20 cellular contexts compared by ENCODE assay signal in the genomic region with DNA sequence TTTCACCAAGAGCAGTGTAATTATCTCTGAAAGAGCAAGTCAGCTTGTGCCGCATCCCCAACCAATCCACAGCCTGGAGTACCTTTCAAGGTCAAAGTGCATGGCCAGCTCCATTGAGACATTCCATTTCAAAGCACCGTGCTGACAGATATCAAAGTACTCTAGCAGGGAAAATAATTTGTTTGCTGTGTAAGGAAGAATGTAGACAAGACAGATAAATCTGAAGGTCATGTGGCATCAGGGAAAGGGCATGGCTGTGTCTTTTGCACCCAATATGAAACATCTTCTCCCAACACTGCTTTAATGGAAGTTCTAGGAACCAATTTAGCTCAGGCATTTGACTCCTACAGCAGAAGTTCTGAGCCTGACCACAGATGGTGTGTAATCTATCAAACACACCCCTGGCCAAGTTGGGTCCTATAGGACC.
"Had no signal": no experiment of that assay in that cellular context is flagged by ENCODE, and none has a peak within 500 bp of the region (broad histone marks: within the 10 kb centered on the region; RNA-seq: fewer than 3 reads in every experiment).

No MANE protein-coding gene starts in this region.

- FAIRE-seq: islet of Langerhans, pancreas had no signal

- H3K27me3 Mint-ChIP-seq: activated naive CD8-positive, alpha-beta T cell treated with anti-CD3 and anti-CD28 coated beads, Interleukin-2, amount 10 ng/mL, durations not matched to agents 7 days and 5 days; natural killer cell treated with Interleukin-12 subunit alpha and Interleukin-12 subunit beta and Interleukin-15 and Interleukin-18, amount 100 ng/mL, for 72 hours had no signal

- DNase-seq: activated CD4-positive, alpha-beta T cell treated with anti-CD3 and anti-CD28 coated beads, Interleukin-2, amount 50 U/mL, for 48 hours; activated naive CD4-positive, alpha-beta T cell treated with Interleukin-2 at 50 U/mL for 16 hours; activated naive CD8-positive, alpha-beta T cell treated with anti-CD3 and anti-CD28 coated beads, Interleukin-2, amount 10 ng/mL, durations not matched to agents 7 days and 5 days; amygdala; dermis blood vessel endothelial cell; hippocampal formation; left colon; pancreas; stimulated activated CD4-positive, alpha-beta T cell treated with anti-CD3 and anti-CD28 coated beads, Interleukin-4, amount 100 ng/mL, for 1 hour; T-helper 1 cell; T1000; testis; upper lobe of right lung had no signal

- H3K9me3 ChIP-seq: neutrophil, pancreas, testis, upper lobe of right lung had no signal

- ATAC-seq: left colon; natural killer cell treated with Interleukin-12 subunit alpha and Interleukin-12 subunit beta and Interleukin-15 and Interleukin-18, amount 100 ng/mL, for 72 hours; pancreas; sciatic nerve; upper lobe of right lung had no signal

- H3K4me2 ChIP-seq: smooth muscle cell had no signal

- H3K9me3 Mint-ChIP-seq: natural killer cell treated with Interleukin-12 subunit alpha and Interleukin-12 subunit beta and Interleukin-15 and Interleukin-18, amount 100 ng/mL, for 72 hours had no signal

- H3K27me3 ChIP-seq: pancreas, testis, upper lobe of right lung had no signal

- H3K27ac ChIP-seq: neutrophil, pancreas, testis, upper lobe of right lung had no signal

- H3K4me3 ChIP-seq: lung, pancreas, smooth muscle cell, testis, upper lobe of right lung had no signal

- H3K36me3 ChIP-seq: neutrophil, pancreas, upper lobe of right lung had no signal

- H3K27ac Mint-ChIP-seq: activated naive CD8-positive, alpha-beta T cell treated with anti-CD3 and anti-CD28 coated beads, Interleukin-2, amount 10 ng/mL, durations not matched to agents 7 days and 5 days had no signal

- H3K36me3 Mint-ChIP-seq: natural killer cell treated with Interleukin-12 subunit alpha and Interleukin-12 subunit beta and Interleukin-15 and Interleukin-18, amount 100 ng/mL, for 72 hours had no signal

- H3K4me3 Mint-ChIP-seq: activated naive CD8-positive, alpha-beta T cell treated with anti-CD3 and anti-CD28 coated beads, Interleukin-2, amount 10 ng/mL, durations not matched to agents 7 days and 5 days; mesothelial cell of epicardium had no signal
